ENCODE assay signal across 24 cellular contexts in the genomic region with DNA sequence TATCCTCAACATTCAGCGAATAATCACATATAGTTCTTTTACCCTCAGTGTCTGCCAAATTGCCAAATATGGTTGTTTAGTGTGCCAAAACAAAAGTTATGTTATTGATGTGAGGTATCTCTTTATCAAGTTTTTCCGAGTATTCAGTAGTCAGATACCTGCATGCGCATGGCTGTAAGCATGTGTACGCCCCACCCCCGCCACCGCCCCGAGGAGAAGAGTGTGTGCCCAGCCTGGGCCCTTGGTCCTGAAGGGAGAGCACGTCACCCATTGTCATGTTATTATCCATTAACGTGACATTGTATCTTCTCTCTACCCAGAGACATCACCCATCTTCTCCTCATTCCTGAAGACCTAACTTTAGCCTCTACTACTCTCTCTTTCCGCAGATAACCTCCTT.
DNase-seq lines count a peak whose midpoint lies in the region; ATAC-seq, FAIRE-seq and TF ChIP-seq lines count a peak whose summit lies in the region.
"Had no signal": no experiment of that assay in that cellular context is flagged by ENCODE, and none has a peak within 500 bp of the region (broad histone marks: within the 10 kb centered on the region; RNA-seq: fewer than 3 reads in every experiment).

No MANE protein-coding gene starts in this region.

- H3K27ac Mint-ChIP-seq in naive thymus-derived CD4-positive, alpha-beta T cell: no peak overlapping the region
- no peak overlapping the region for H3K27ac Mint-ChIP-seq in activated CD8-positive, alpha-beta T cell treated with anti-CD3 and anti-CD28 coated beads for 36 hours
- H3K27ac Mint-ChIP-seq: B cell; CD14-positive monocyte; CD4-positive, alpha-beta memory T cell; CD4-positive, CD25-positive, alpha-beta regulatory T cell; CD8-positive, alpha-beta memory T cell had no signal

- H3K4me1 ChIP-seq in BLaER1 treated with 17β-estradiol and CSF1 and Interleukin-3, amounts not matched to agents 10 nM and 100 nM: peaks cover 48 to 74% (median 66%) of the 10 kb centered on the region in 10 experiments
- peaks cover 27% of the 10 kb centered on the region for H3K4me1 ChIP-seq in RWPE2 (ENCODE audit: insufficient read depth, poor library complexity, severe bottlenecking)
- H3K4me1 ChIP-seq in naive thymus-derived CD4-positive, alpha-beta T cell (ENCODE audit: control insufficient read depth in 2 of 2, insufficient read depth in 2 of 2, low read length in 2 of 2): peaks cover 15 to 57% of the 10 kb centered on the region in 2 donors
- H3K4me1 ChIP-seq: A549 had no signal

- peaks cover 0 to 18% (median 15%) of the 10 kb centered on the region in 7 donors for H3K4me1 Mint-ChIP-seq in naive thymus-derived CD4-positive, alpha-beta T cell
- peaks cover 18% of the 10 kb centered on the region for H3K4me1 Mint-ChIP-seq in activated CD8-positive, alpha-beta T cell treated with anti-CD3 and anti-CD28 coated beads for 36 hours (ENCODE audit: low read depth)
- H3K4me1 Mint-ChIP-seq: CD14-positive monocyte had no signal

- CTCF ChIA-PET in naive thymus-derived CD4-positive, alpha-beta T cell (lab: Charles Lee): no interaction called here
- CTCF ChIA-PET in activated CD8-positive, alpha-beta T cell treated with anti-CD3 and anti-CD28 coated beads for 36 hours (lab: Charles Lee): no interaction called here

- H3K27me3 ChIP-seq in BLaER1 treated with 17β-estradiol and CSF1 and Interleukin-3, amounts not matched to agents 10 nM and 100 nM: no peaks in the 10 kb centered on the region
- no peaks in the 10 kb centered on the region for H3K27me3 ChIP-seq in RWPE2 (ENCODE audit: insufficient read depth, poor library complexity, severe bottlenecking)
- H3K27me3 ChIP-seq in naive thymus-derived CD4-positive, alpha-beta T cell (ENCODE audit: control insufficient read depth in 2 of 2, insufficient read depth in 2 of 2, low read length in 2 of 2): no peaks in the 10 kb centered on the region

- H3K4me2 ChIP-seq in BLaER1 treated with 17β-estradiol and CSF1 and Interleukin-3, amounts not matched to agents 10 nM and 100 nM: peak overlapping the region in 8 of 11 experiments; percentile 64 to 85 (median 76); a peak in 11 of 22 replicates
- H3K4me2 ChIP-seq: A549 had no signal

- ATAC-seq in RWPE2 (ENCODE audit: low read depth) (no peak), HG03571 (IDR thresholded peaks at IDR 0.05; ENCODE audit: unreplicated experiment) (no peak)
- ATAC-seq in naive thymus-derived CD4-positive, alpha-beta T cell: no peak
- no peak for ATAC-seq in activated CD8-positive, alpha-beta T cell treated with anti-CD3 and anti-CD28 coated beads for 36 hours
- ATAC-seq: A549, GM12878 had no signal

- H3K27me3 Mint-ChIP-seq in naive thymus-derived CD4-positive, alpha-beta T cell: peaks cover 0 to 2% (median 0%) of the 10 kb centered on the region in 5 donors
- no peaks in the 10 kb centered on the region for H3K27me3 Mint-ChIP-seq in activated CD8-positive, alpha-beta T cell treated with anti-CD3 and anti-CD28 coated beads for 36 hours
- H3K27me3 Mint-ChIP-seq: CD4-positive, alpha-beta memory T cell; CD8-positive, alpha-beta memory T cell had no signal

- no peaks in the 10 kb centered on the region for H4K20me1 ChIP-seq in BLaER1 treated with 17β-estradiol and CSF1 and Interleukin-3, amounts not matched to agents 10 nM and 100 nM

- H3K36me3 ChIP-seq in BLaER1 treated with 17β-estradiol and CSF1 and Interleukin-3, amounts not matched to agents 10 nM and 100 nM: no peaks in the 10 kb centered on the region
- H3K36me3 ChIP-seq in KOPT-K1 (ENCODE audit: insufficient read depth, low read length) (no peaks in the 10 kb centered on the region), RWPE2 (ENCODE audit: low read depth) (no peaks in the 10 kb centered on the region)
- H3K36me3 ChIP-seq in naive thymus-derived CD4-positive, alpha-beta T cell (ENCODE audit: control insufficient read depth in 2 of 3, insufficient read depth in 3 of 3, low read length in 3 of 3): no peaks in the 10 kb centered on the region

- H3K9me3 Mint-ChIP-seq in naive thymus-derived CD4-positive, alpha-beta T cell: no peaks in the 10 kb centered on the region
- no peaks in the 10 kb centered on the region for H3K9me3 Mint-ChIP-seq in activated CD8-positive, alpha-beta T cell treated with anti-CD3 and anti-CD28 coated beads for 36 hours
- H3K9me3 Mint-ChIP-seq: CD4-positive, CD25-positive, alpha-beta regulatory T cell; CD8-positive, alpha-beta memory T cell had no signal

- intact Hi-C loops in naive thymus-derived CD4-positive, alpha-beta T cell (cut with micrococcal nuclease): loop anchor here (5.0 kb wide), 3 partner anchors 47 to 143 kb away; no protein-coding TSS in a partner anchor
- intact Hi-C loops in activated CD8-positive, alpha-beta T cell treated with anti-CD3 and anti-CD28 coated beads for 36 hours (cut with micrococcal nuclease): no loop called here

- peak overlapping the region in 2 of 11 experiments; percentile 74 to 77; a peak in 3 of 22 replicates for H3K27ac ChIP-seq in BLaER1 treated with 17β-estradiol and CSF1 and Interleukin-3, amounts not matched to agents 10 nM and 100 nM
- peak overlapping the region; percentile 78 for H3K27ac ChIP-seq in KOPT-K1 (ENCODE audit: low read depth, low read length, poor library complexity, severe bottlenecking)
- peak overlapping the region; percentile 62 for H3K27ac ChIP-seq in RWPE2 (ENCODE audit: poor library complexity, severe bottlenecking)
- H3K27ac ChIP-seq in naive thymus-derived CD4-positive, alpha-beta T cell (ENCODE audit: low read depth, low read length): peak overlapping the region; percentile 70
- H3K27ac ChIP-seq: 22Rv1, A549 had no signal

- H3K9me3 ChIP-seq in BLaER1 treated with 17β-estradiol and CSF1 and Interleukin-3, amounts not matched to agents 10 nM and 100 nM (replicated peaks in 1 of 11): peaks cover under 1 to 44% (median 33%) of the 10 kb centered on the region in 11 experiments; a peak in 20 of 22 replicates
- H3K9me3 ChIP-seq in KOPT-K1 (ENCODE audit: insufficient read depth, low read length, poor library complexity, severe bottlenecking): no peaks in the 10 kb centered on the region
- H3K9me3 ChIP-seq in RWPE2 (ENCODE audit: severe bottlenecking): no peaks in the 10 kb centered on the region
- H3K9me3 ChIP-seq in naive thymus-derived CD4-positive, alpha-beta T cell (ENCODE audit: control insufficient read depth in 2 of 3, low read length in 3 of 3): no peaks in the 10 kb centered on the region
- H3K9me3 ChIP-seq: A549 had no signal

- no peak overlapping the region for H3K4me3 ChIP-seq in BLaER1 treated with 17β-estradiol and CSF1 and Interleukin-3, amounts not matched to agents 10 nM and 100 nM
- H3K4me3 ChIP-seq in RWPE2 (ENCODE audit: severe bottlenecking): no peak overlapping the region
- H3K4me3 ChIP-seq in naive thymus-derived CD4-positive, alpha-beta T cell (ENCODE audit: low read length): no peak overlapping the region
- H3K4me3 ChIP-seq: A549, GM12878 had no signal

- POLR2A ChIA-PET in naive thymus-derived CD4-positive, alpha-beta T cell (lab: Charles Lee): no interaction called here
- POLR2A ChIA-PET in activated CD8-positive, alpha-beta T cell treated with anti-CD3 and anti-CD28 coated beads for 36 hours (lab: Charles Lee): no interaction called here

- FAIRE-seq in RCC 7860 (lab: Jason Lieb, UNC): no peak
- FAIRE-seq: A549, GM12878, GM12892, GM18507 had no signal

- H3K9ac ChIP-seq in BLaER1 treated with 17β-estradiol and CSF1 and Interleukin-3, amounts not matched to agents 10 nM and 100 nM: no peak overlapping the region

- H3K36me3 Mint-ChIP-seq in naive thymus-derived CD4-positive, alpha-beta T cell: peaks cover 0 to 5% (median 0%) of the 10 kb centered on the region in 5 donors
- no peaks in the 10 kb centered on the region for H3K36me3 Mint-ChIP-seq in activated CD8-positive, alpha-beta T cell treated with anti-CD3 and anti-CD28 coated beads for 36 hours (ENCODE audit: low read depth)
- H3K36me3 Mint-ChIP-seq: CD14-positive monocyte; CD4-positive, alpha-beta memory T cell; CD4-positive, CD25-positive, alpha-beta regulatory T cell; CD8-positive, alpha-beta memory T cell had no signal

- no peak for TF ChIP-seq CTCF in RWPE2 (IDR thresholded peaks at IDR 0.05; ENCODE audit: poor library complexity, severe bottlenecking)
- TF ChIP-seq CTCF in activated CD8-positive, alpha-beta T cell treated with anti-CD3 and anti-CD28 coated beads for 36 hours (IDR thresholded peaks at IDR 0.05): no peak

- no peak overlapping the region for H3K4me3 Mint-ChIP-seq in naive thymus-derived CD4-positive, alpha-beta T cell
- no peak overlapping the region for H3K4me3 Mint-ChIP-seq in activated CD8-positive, alpha-beta T cell treated with anti-CD3 and anti-CD28 coated beads for 36 hours
- H3K4me3 Mint-ChIP-seq: B cell; CD14-positive monocyte; CD4-positive, alpha-beta memory T cell; CD4-positive, CD25-positive, alpha-beta regulatory T cell; CD8-positive, alpha-beta memory T cell had no signal

- DNase-seq in RWPE2 (ENCODE audit: low spot score) (no peak), RCC 7860 (ENCODE audit: low spot score) (no peak)
- DNase-seq in naive thymus-derived CD4-positive, alpha-beta T cell: no peak
- DNase-seq in activated CD8-positive, alpha-beta T cell treated with anti-CD3 and anti-CD28 coated beads for 36 hours: no peak
- DNase-seq: AML-193; C1 segment of cervical spinal cord; CD4-positive, alpha-beta memory T cell; CD4-positive, CD25-positive, alpha-beta regulatory T cell; CD8-positive, alpha-beta memory T cell; COR-L47; DMS 273 treated with DMSO at 0.1 percent for 48 hours; DMS79 treated with DMSO at 0.1 percent for 48 hours; EL; GDM1 had no signal
